ENCODE assay signal across 29 cellular contexts in genomic region chr9:135340143-135340655, GRCh38.
DNase-seq lines count a peak whose midpoint lies in the region; ATAC-seq, FAIRE-seq and TF ChIP-seq lines count a peak whose summit lies in the region.
"Had no signal": no experiment of that assay in that cellular context is flagged by ENCODE, and none has a peak within 500 bp of the region (broad histone marks: within the 10 kb centered on the region; RNA-seq: fewer than 3 reads in every experiment).

No MANE protein-coding gene starts in this region.

- H3K4me1 ChIP-seq in BE2C (peaks cover 10% of the 10 kb centered on the region), GM23338 (ENCODE audit: insufficient read depth) (peaks cover 23% of the 10 kb centered on the region), astrocyte (ENCODE audit: insufficient read depth, low read length) (no peaks in the 10 kb centered on the region)
- H3K4me1 ChIP-seq: left ventricle myocardium inferior, pancreas, right atrium auricular region, SJCRH30 had no signal

- no peak for TF ChIP-seq CTCF in BE2C (IDR thresholded peaks at IDR 0.05; ENCODE audit: low read depth, low read length)
- no peak for TF ChIP-seq CTCF in GM23338 (conservative IDR thresholded peaks at IDR 0.05; ENCODE audit: low read depth in 2 of 2)
- TF ChIP-seq CTCF in astrocyte (IDR thresholded peaks at IDR 0.05; ENCODE audit: insufficient read depth, low read depth, low read length): no peak
- no peak for TF ChIP-seq CTCF in WERI-Rb-1 (IDR thresholded peaks at IDR 0.05; ENCODE audit: low read depth, low read length)

- H3K36me3 Mint-ChIP-seq in GM23338 (ENCODE audit: low read depth) (no peaks in the 10 kb centered on the region), astrocyte (ENCODE audit: low read depth, unreplicated experiment) (no peaks in the 10 kb centered on the region)
- H3K36me3 Mint-ChIP-seq: CD4-positive, CD25-positive, alpha-beta regulatory T cell had no signal

- peaks cover 26% of the 10 kb centered on the region for H3K27me3 Mint-ChIP-seq in GM23338 (ENCODE audit: insufficient read depth, low read depth, poor library complexity)
- H3K27me3 Mint-ChIP-seq in astrocyte (ENCODE audit: low read depth, unreplicated experiment): peaks cover 47% of the 10 kb centered on the region
- H3K27me3 Mint-ChIP-seq: CD4-positive, CD25-positive, alpha-beta regulatory T cell had no signal

- H3K9me3 Mint-ChIP-seq in GM23338 (no peaks in the 10 kb centered on the region), astrocyte (ENCODE audit: unreplicated experiment) (no peaks in the 10 kb centered on the region)
- H3K9me3 Mint-ChIP-seq: dendritic cell treated with granulocyte-macrophage colony-stimulating factor and Interleukin-4, amounts not matched to agents 40 ng/mL and 50 ng/mL, for 4 days; nephron had no signal

- H3K4me2 ChIP-seq in GM23338: peak overlapping the region; percentile 44
- H3K4me2 ChIP-seq in astrocyte (ENCODE audit: low read length): no peak overlapping the region

- H3K9me3 ChIP-seq in BE2C: no peaks in the 10 kb centered on the region; the same call in 1 of the 2 replicates
- H3K9me3 ChIP-seq in astrocyte (ENCODE audit: insufficient read depth, low read depth, low read length): peaks cover 2% of the 10 kb centered on the region
- no peaks in the 10 kb centered on the region for H3K9me3 ChIP-seq in WERI-Rb-1 (ENCODE audit: severe bottlenecking)
- H3K9me3 ChIP-seq: left ventricle myocardium inferior, pancreas, right atrium auricular region, SJCRH30, tibial nerve had no signal

- H3K36me3 ChIP-seq in BE2C (no peaks in the 10 kb centered on the region), GM23338 (ENCODE audit: insufficient read depth) (no peaks in the 10 kb centered on the region), astrocyte (ENCODE audit: insufficient read depth, low read length) (no peaks in the 10 kb centered on the region), WERI-Rb-1 (no peaks in the 10 kb centered on the region)
- H3K36me3 ChIP-seq: left ventricle myocardium inferior, pancreas, right atrium auricular region, SJCRH30, tibial nerve had no signal

- peaks cover 21% of the 10 kb centered on the region for H3F3A ChIP-seq in GM23338 (replicated peaks; ENCODE audit: low read depth)

- no peaks in the 10 kb centered on the region for H3K27me3 ChIP-seq in BE2C
- H3K27me3 ChIP-seq in GM23338 (ENCODE audit: insufficient read depth): no peaks in the 10 kb centered on the region
- H3K27me3 ChIP-seq in astrocyte (ENCODE audit: insufficient read depth, low read length): no peaks in the 10 kb centered on the region
- no peaks in the 10 kb centered on the region for H3K27me3 ChIP-seq in WERI-Rb-1 (ENCODE audit: insufficient read depth, low read depth, severe bottlenecking)
- H3K27me3 ChIP-seq: pancreas, right atrium auricular region had no signal

- ATAC-seq in GM23338: peak; percentile 51
- no peak for ATAC-seq in HG02588 (IDR thresholded peaks at IDR 0.05; ENCODE audit: unreplicated experiment)
- ATAC-seq: pancreas; stimulated activated naive CD8-positive, alpha-beta T cell treated with anti-CD3 and anti-CD28 coated beads, Interleukin-15, Interleukin-2, amounts not matched to agents 100 U/mL and 50 U/mL, for 24 hours had no signal

- H3K27ac ChIP-seq in GM23338 (ENCODE audit: low read depth) (peak overlapping the region; percentile 96), astrocyte (ENCODE audit: low read depth, low read length) (no peak overlapping the region), WERI-Rb-1 (no peak overlapping the region)
- H3K27ac ChIP-seq: left ventricle myocardium inferior, pancreas, right atrium auricular region, SJCRH30 had no signal

- no peaks in the 10 kb centered on the region for H3K79me2 ChIP-seq in GM23338 (replicated peaks; ENCODE audit: insufficient read depth)
- no peaks in the 10 kb centered on the region for H3K79me2 ChIP-seq in astrocyte (ENCODE audit: insufficient read depth, low read length)

- H3K4me1 Mint-ChIP-seq in GM23338: peaks cover 33% of the 10 kb centered on the region
- peaks cover 2% of the 10 kb centered on the region for H3K4me1 Mint-ChIP-seq in astrocyte (ENCODE audit: low read depth, unreplicated experiment)
- H3K4me1 Mint-ChIP-seq: CD4-positive, CD25-positive, alpha-beta regulatory T cell had no signal

- H2AFZ ChIP-seq in GM23338: no peak overlapping the region
- no peak overlapping the region for H2AFZ ChIP-seq in astrocyte (ENCODE audit: low read depth, low read length)

- DNase-seq in BE2C (peak; percentile 5), GM23338 (ENCODE audit: low spot score) (peak; percentile 76), astrocyte (ENCODE audit: low read depth) (no peak), iPS-NIHi11 (ENCODE audit: low spot score) (peak; percentile 73), GM19240 (ENCODE audit: insufficient read length, low spot score) (no peak), WERI-Rb-1 (no peak)
- no peak for DNase-seq in activated CD4-positive, alpha-beta T cell treated with anti-CD3 and anti-CD28 coated beads, Interleukin-2, amount 50 U/mL, for 48 hours
- DNase-seq: activated CD8-positive, alpha-beta memory T cell treated with anti-CD3 and anti-CD28 coated beads for 24 hours; activated naive CD4-positive, alpha-beta T cell; CD4-positive, CD25-positive, alpha-beta regulatory T cell; central memory CD4-positive, alpha-beta T cell; GOT3; Kasumi-1; left ventricle myocardium inferior; midbrain; NCI-H1694 treated with DMSO at 0.1 percent for 48 hours; NCI-H526 treated with DMSO at 0.1 percent for 48 hours; SJCRH30; stimulated activated CD4-positive, alpha-beta T cell treated with anti-CD3 and anti-CD28 coated beads, Interleukin-4, amount 100 ng/mL, for 4 hours; stimulated activated naive CD8-positive, alpha-beta T cell treated with anti-CD3 and anti-CD28 coated beads, Interleukin-15, Interleukin-2, amounts not matched to agents 100 U/mL and 50 U/mL, for 24 hours; T-helper 1 cell had no signal

- peak overlapping the region; percentile 40 for H3K4me3 Mint-ChIP-seq in GM23338
- no peak overlapping the region for H3K4me3 Mint-ChIP-seq in astrocyte (ENCODE audit: unreplicated experiment)
- H3K4me3 Mint-ChIP-seq: CD4-positive, CD25-positive, alpha-beta regulatory T cell; dendritic cell treated with granulocyte-macrophage colony-stimulating factor and Interleukin-4, amounts not matched to agents 40 ng/mL and 50 ng/mL, for 4 days; nephron had no signal

- H3K4me3 ChIP-seq in BE2C (ENCODE audit: low read depth, low read length) (no peak overlapping the region), GM23338 (no peak overlapping the region), astrocyte (ENCODE audit: insufficient read depth, low read depth, low read length) (no peak overlapping the region), WERI-Rb-1 (ENCODE audit: low read depth, low read length) (no peak overlapping the region)
- H3K4me3 ChIP-seq: left ventricle myocardium inferior, pancreas, right atrium auricular region, SJCRH30, tibial nerve had no signal

- H3K27ac Mint-ChIP-seq in GM23338 (peak overlapping the region; percentile 97), astrocyte (ENCODE audit: unreplicated experiment) (peak overlapping the region; percentile 4)
- H3K27ac Mint-ChIP-seq: CD4-positive, CD25-positive, alpha-beta regulatory T cell; dendritic cell treated with granulocyte-macrophage colony-stimulating factor and Interleukin-4, amounts not matched to agents 40 ng/mL and 50 ng/mL, for 4 days; nephron had no signal

- no peak for FAIRE-seq in astrocyte (lab: Jason Lieb, UNC)
- FAIRE-seq: G401.6, HTR-8/SVneo, pancreas had no signal

- H3K9ac ChIP-seq in astrocyte (ENCODE audit: low read length): no peak overlapping the region

- H4K20me1 ChIP-seq in GM23338 (replicated peaks; ENCODE audit: insufficient read depth): no peaks in the 10 kb centered on the region
- no peaks in the 10 kb centered on the region for H4K20me1 ChIP-seq in astrocyte (ENCODE audit: insufficient read depth, low read length)

- no peaks in the 10 kb centered on the region; the same call in 1 of the 2 replicates for H3K9me2 ChIP-seq in GM23338 (ENCODE audit: insufficient read depth)

TF ChIP-seq in GM23338, 12 proteins besides CTCF, POLR2A, EP300 and RAD21 (continues in another document):
- TF ChIP-seq EZH2phosphoT487 (IDR thresholded peaks at IDR 0.05; ENCODE audit: unreplicated experiment) (no peak), STAT1 (IDR thresholded peaks at IDR 0.05; ENCODE audit: unreplicated experiment) (no peak), ZNF331 (CRISPR knock-in tag; IDR thresholded peaks at IDR 0.05; ENCODE audit: low read depth) (no peak), EZH2 (IDR thresholded peaks at IDR 0.05; ENCODE audit: low read depth, unreplicated experiment) (no peak), JUNB (IDR thresholded peaks at IDR 0.05; ENCODE audit: unreplicated experiment) (no peak)
- TF ChIP-seq, protein P1, sequence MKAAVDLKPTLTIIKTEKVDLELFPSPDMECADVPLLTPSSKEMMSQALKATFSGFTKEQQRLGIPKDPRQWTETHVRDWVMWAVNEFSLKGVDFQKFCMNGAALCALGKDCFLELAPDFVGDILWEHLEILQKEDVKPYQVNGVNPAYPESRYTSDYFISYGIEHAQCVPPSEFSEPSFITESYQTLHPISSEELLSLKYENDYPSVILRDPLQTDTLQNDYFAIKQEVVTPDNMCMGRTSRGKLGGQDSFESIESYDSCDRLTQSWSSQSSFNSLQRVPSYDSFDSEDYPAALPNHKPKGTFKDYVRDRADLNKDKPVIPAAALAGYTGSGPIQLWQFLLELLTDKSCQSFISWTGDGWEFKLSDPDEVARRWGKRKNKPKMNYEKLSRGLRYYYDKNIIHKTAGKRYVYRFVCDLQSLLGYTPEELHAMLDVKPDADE (IDR thresholded peaks at IDR 0.05): no peak

Comparison
In these comparisons a context has a peak if more than half of its experiments do, and no peak if none do; other contexts are left out.
1. DNase-seq: peak in BE2C (single experiment), GM23338 (single experiment) and iPS-NIHi11 (single experiment); none in astrocyte (single experiment), GM19240 (single experiment), WERI-Rb-1 (single experiment) and activated CD4-positive, alpha-beta T cell treated with anti-CD3 and anti-CD28 coated beads, Interleukin-2, amount 50 U/mL, for 48 hours (0 of 2).